In genomic region chr17:18038149-18038850, GRCh38 we compare ENCODE assay signal across 1 cellular context.
A peak's percentile ranks its signal among the peaks of the same experiment; 100 is the strongest.
TF ChIP-seq lines count a peak whose summit lies in the region.

No MANE protein-coding gene starts in this region.

TF ChIP-seq in HEK293, 187 proteins besides CTCF, POLR2A, EP300 and RAD21 (continued from another document):
- TF ChIP-seq PRDM4 (tag by site-specific recombination; IDR thresholded peaks at IDR 0.05) = no peak
- TF ChIP-seq ZFP37 (tag by site-specific recombination; IDR thresholded peaks at IDR 0.05) = peak; percentile 31; the same call in 1 of the 2 replicates
- 0 out of 2 replicates have a peak, but pooled peaks have one; percentile 51 for TF ChIP-seq ZNF600 (tag by site-specific recombination; IDR thresholded peaks at IDR 0.05)
- TF ChIP-seq ZNF239 (tag by site-specific recombination; IDR thresholded peaks at IDR 0.05) = no peak
